ENCODE assay signal across 1 cellular context in genomic region chr2:47719099-47719498, GRCh38.
TF ChIP-seq lines count a peak whose summit lies in the region.

No MANE protein-coding gene starts in this region.

TF ChIP-seq in WTC11, 78 proteins besides CTCF, POLR2A, EP300 and RAD21 (continued from another document):
- TF ChIP-seq AFF4 (CRISPR knock-in tag; IDR thresholded peaks at IDR 0.05; ENCODE audit: borderline replicate concordance) (no peak), PRDM15 (CRISPR knock-in tag; IDR thresholded peaks at IDR 0.05) (no peak), FOXP4 (CRISPR knock-in tag; IDR thresholded peaks at IDR 0.05) (no peak), ZNF138 (CRISPR knock-in tag; conservative IDR thresholded peaks at IDR 0.05) (no peak)
